31 cellular contexts compared by ENCODE assay signal in genomic region chr6:148944608-148945007, GRCh38.
"Had no signal": no experiment of that assay in that cellular context is flagged by ENCODE, and none has a peak within 500 bp of the region (broad histone marks: within the 10 kb centered on the region; RNA-seq: fewer than 3 reads in every experiment).

No MANE protein-coding gene starts in this region.

- H3K27ac Mint-ChIP-seq: natural killer cell; neural progenitor cell; progenitor cell of endocrine pancreas; stimulated activated memory B cell treated with anti-CD40 and anti-IgM and Interleukin-4, amounts not matched to agents 10 μg/mL and 1 μg/mL and 100 μg/mL, for 72 hours; stimulated activated naive CD8-positive, alpha-beta T cell treated with anti-CD3 and anti-CD28 coated beads, Interleukin-15, amount 100 ng/mL, for 72 hours; type B pancreatic cell had no signal

- H3K4me2 ChIP-seq: neural progenitor cell had no signal

- H3K4me1 ChIP-seq: parathyroid adenoma, testis, tibial artery, upper lobe of right lung had no signal

- H3K27me3 Mint-ChIP-seq: progenitor cell of endocrine pancreas; stimulated activated memory B cell treated with anti-CD40 and anti-IgM and Interleukin-4, amounts not matched to agents 10 μg/mL and 1 μg/mL and 100 μg/mL, for 72 hours; stimulated activated naive CD8-positive, alpha-beta T cell treated with anti-CD3 and anti-CD28 coated beads, Interleukin-15, amount 100 ng/mL, for 72 hours; type B pancreatic cell had no signal

- H3K9me3 ChIP-seq: ovary, psoas muscle, spleen, suprapubic skin, testis, tibial artery, transverse colon, upper lobe of right lung, uterus had no signal

- H3K36me3 ChIP-seq: neural progenitor cell, ovary, suprapubic skin, tibial artery, transverse colon, upper lobe of right lung, uterus had no signal

- H3K4me3 ChIP-seq: neural progenitor cell, ovary, psoas muscle, skin epidermis, smooth muscle cell, spleen, suprapubic skin, testis, tibial artery, transverse colon, upper lobe of right lung, uterus had no signal

- H3K9ac ChIP-seq: neural progenitor cell, parathyroid adenoma had no signal

- H3K79me2 ChIP-seq: parathyroid adenoma had no signal

- H2AFZ ChIP-seq: neural progenitor cell, parathyroid adenoma had no signal

- H3K27me3 ChIP-seq: neural progenitor cell, ovary, spleen, suprapubic skin, testis, tibial artery, transverse colon, upper lobe of right lung, uterus had no signal

- H3K9me3 Mint-ChIP-seq: natural killer cell; nephron; neural progenitor cell; stimulated activated memory B cell treated with anti-CD40 and anti-IgM and Interleukin-4, amounts not matched to agents 10 μg/mL and 1 μg/mL and 100 μg/mL, for 72 hours; stimulated activated naive CD8-positive, alpha-beta T cell treated with anti-CD3 and anti-CD28 coated beads, Interleukin-15, amount 100 ng/mL, for 72 hours; type B pancreatic cell had no signal

- H3K4me3 Mint-ChIP-seq: natural killer cell; nephron; neural progenitor cell; stimulated activated memory B cell treated with anti-CD40 and anti-IgM and Interleukin-4, amounts not matched to agents 10 μg/mL and 1 μg/mL and 100 μg/mL, for 72 hours; stimulated activated naive CD8-positive, alpha-beta T cell treated with anti-CD3 and anti-CD28 coated beads, Interleukin-15, amount 100 ng/mL, for 72 hours; type B pancreatic cell had no signal

- H3K27ac ChIP-seq: neural progenitor cell, ovary, parathyroid adenoma, psoas muscle, skin epidermis, spleen, suprapubic skin, testis, tibial artery, transverse colon, upper lobe of right lung had no signal

- ATAC-seq: natural killer cell; psoas muscle; right cardiac atrium; sciatic nerve; stimulated activated memory B cell treated with anti-CD40 and anti-IgM and Interleukin-4, amounts not matched to agents 10 μg/mL and 1 μg/mL and 100 μg/mL, for 72 hours; stimulated activated naive CD8-positive, alpha-beta T cell treated with anti-CD3 and anti-CD28 coated beads, Interleukin-15, amount 100 ng/mL, for 72 hours; stimulated activated naive CD8-positive, alpha-beta T cell treated with anti-CD3 and anti-CD28 coated beads, Interleukin-15, Interleukin-2, amounts not matched to agents 100 U/mL and 50 U/mL, for 24 hours; upper lobe of right lung had no signal

- H3K36me3 Mint-ChIP-seq: natural killer cell, type B pancreatic cell had no signal

- DNase-seq: natural killer cell; occipital lobe; ovary; posterior cingulate gyrus; psoas muscle; right cardiac atrium; spleen; stimulated activated CD4-positive, alpha-beta T cell treated with anti-CD3 and anti-CD28 coated beads, Interleukin-12 subunit alpha, Interleukin-12 subunit beta, amount 100 ng/mL, for 4 hours; stimulated activated CD4-positive, alpha-beta T cell treated with anti-CD3 and anti-CD28 coated beads, Interleukin-1b, Interleukin-23, amount 100 ng/mL, for 48 hours; stimulated activated CD4-positive, alpha-beta T cell treated with anti-CD3 and anti-CD28 coated beads, Interleukin-4, amount 100 ng/mL, for 1 hour; stimulated activated CD4-positive, alpha-beta T cell treated with anti-CD3 and anti-CD28 coated beads, Interleukin-4, amount 100 ng/mL, for 4 hours; stimulated activated CD8-positive, alpha-beta memory T cell treated with anti-CD3 and anti-CD28 coated beads, Interleukin-4, amount 100 ng/mL, for 48 hours; stimulated activated naive CD4-positive, alpha-beta T cell; stimulated activated naive CD8-positive, alpha-beta T cell treated with anti-CD3 and anti-CD28 coated beads, Interleukin-15, amount 100 ng/mL, for 72 hours; stimulated activated naive CD8-positive, alpha-beta T cell treated with anti-CD3 and anti-CD28 coated beads, Interleukin-15, Interleukin-2, amounts not matched to agents 100 U/mL and 50 U/mL, for 24 hours; substantia nigra; testis; tibial artery; transverse colon; upper lobe of right lung; uterus had no signal

- H3K4me1 Mint-ChIP-seq: natural killer cell; stimulated activated naive CD8-positive, alpha-beta T cell treated with anti-CD3 and anti-CD28 coated beads, Interleukin-15, amount 100 ng/mL, for 72 hours had no signal
